Comparison of ENCODE assay signal across 2 cellular contexts in the genomic region with DNA sequence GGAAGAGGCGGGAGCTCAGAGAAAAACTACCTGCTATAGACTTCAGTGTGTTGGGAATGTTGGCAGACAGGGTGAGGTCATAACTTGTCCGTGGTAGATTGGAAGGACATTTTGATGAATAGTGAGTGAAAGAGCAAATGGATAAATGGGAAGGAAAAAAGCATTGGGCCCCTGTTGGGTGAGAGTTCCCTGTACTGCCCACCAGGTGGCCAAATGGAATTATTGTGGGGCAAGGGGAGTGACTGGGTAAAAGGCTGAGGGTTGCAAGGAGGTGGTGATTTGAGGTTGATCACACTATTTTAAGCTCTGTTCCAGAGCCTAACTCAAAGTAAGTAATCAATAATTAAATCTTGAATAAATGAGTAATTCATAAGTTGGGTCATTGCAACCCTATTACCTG.
TF ChIP-seq lines count a peak whose summit lies in the region.

No MANE protein-coding gene starts in this region.

TF ChIP-seq in SK-N-SH, 30 proteins besides CTCF, POLR2A, EP300 and RAD21 (continued from another document):
- TF ChIP-seq, protein P1, sequence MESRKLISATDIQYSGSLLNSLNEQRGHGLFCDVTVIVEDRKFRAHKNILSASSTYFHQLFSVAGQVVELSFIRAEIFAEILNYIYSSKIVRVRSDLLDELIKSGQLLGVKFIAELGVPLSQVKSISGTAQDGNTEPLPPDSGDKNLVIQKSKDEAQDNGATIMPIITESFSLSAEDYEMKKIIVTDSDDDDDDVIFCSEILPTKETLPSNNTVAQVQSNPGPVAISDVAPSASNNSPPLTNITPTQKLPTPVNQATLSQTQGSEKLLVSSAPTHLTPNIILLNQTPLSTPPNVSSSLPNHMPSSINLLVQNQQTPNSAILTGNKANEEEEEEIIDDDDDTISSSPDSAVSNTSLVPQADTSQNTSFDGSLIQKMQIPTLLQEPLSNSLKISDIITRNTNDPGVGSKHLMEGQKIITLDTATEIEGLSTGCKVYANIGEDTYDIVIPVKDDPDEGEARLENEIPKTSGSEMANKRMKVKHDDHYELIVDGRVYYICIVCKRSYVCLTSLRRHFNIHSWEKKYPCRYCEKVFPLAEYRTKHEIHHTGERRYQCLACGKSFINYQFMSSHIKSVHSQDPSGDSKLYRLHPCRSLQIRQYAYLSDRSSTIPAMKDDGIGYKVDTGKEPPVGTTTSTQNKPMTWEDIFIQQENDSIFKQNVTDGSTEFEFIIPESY (IDR thresholded peaks at IDR 0.05; ENCODE audit: borderline replicate concordance, low read depth) = no peak
- TF ChIP-seq RXRA (IDR thresholded peaks at IDR 0.05; ENCODE audit: borderline replicate concordance, low read depth) = no peak
- TF ChIP-seq GABPA (IDR thresholded peaks at IDR 0.05; ENCODE audit: low read depth) = no peak
- no peak for TF ChIP-seq NFIC (IDR thresholded peaks at IDR 0.05; ENCODE audit: borderline replicate concordance)
- TF ChIP-seq, protein P2, sequence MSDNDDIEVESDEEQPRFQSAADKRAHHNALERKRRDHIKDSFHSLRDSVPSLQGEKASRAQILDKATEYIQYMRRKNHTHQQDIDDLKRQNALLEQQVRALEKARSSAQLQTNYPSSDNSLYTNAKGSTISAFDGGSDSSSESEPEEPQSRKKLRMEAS (IDR thresholded peaks at IDR 0.05; ENCODE audit: low read depth) = no peak
- TF ChIP-seq GATA2 (CRISPR knock-in tag; IDR thresholded peaks at IDR 0.05) = no peak

TF ChIP-seq in SK-N-SH treated with all-trans-retinoic acid at 6 μM for 48 hours, 23 proteins besides CTCF, POLR2A, EP300 and RAD21 (continued from another document):
- TF ChIP-seq, protein P3, sequence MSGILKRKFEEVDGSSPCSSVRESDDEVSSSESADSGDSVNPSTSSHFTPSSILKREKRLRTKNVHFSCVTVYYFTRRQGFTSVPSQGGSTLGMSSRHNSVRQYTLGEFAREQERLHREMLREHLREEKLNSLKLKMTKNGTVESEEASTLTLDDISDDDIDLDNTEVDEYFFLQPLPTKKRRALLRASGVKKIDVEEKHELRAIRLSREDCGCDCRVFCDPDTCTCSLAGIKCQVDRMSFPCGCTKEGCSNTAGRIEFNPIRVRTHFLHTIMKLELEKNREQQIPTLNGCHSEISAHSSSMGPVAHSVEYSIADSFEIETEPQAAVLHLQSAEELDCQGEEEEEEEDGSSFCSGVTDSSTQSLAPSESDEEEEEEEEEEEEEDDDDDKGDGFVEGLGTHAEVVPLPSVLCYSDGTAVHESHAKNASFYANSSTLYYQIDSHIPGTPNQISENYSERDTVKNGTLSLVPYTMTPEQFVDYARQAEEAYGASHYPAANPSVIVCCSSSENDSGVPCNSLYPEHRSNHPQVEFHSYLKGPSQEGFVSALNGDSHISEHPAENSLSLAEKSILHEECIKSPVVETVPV (CRISPR knock-in tag; IDR thresholded peaks at IDR 0.05) = no peak
- no peak for TF ChIP-seq PPARA (CRISPR knock-in tag; IDR thresholded peaks at IDR 0.05; ENCODE audit: borderline replicate concordance)
- no peak for TF ChIP-seq TOX (CRISPR knock-in tag; IDR thresholded peaks at IDR 0.05; ENCODE audit: borderline replicate concordance)
- no peak for TF ChIP-seq ZNF565 (CRISPR knock-in tag; conservative IDR thresholded peaks at IDR 0.05; ENCODE audit: low read depth)
- no peak for TF ChIP-seq OSR1 (CRISPR knock-in tag; IDR thresholded peaks at IDR 0.05)
TF ChIP-seq in SK-N-SH treated with all-trans-retinoic acid at 6 μM for 48 hours: peak in this region for 0.
